Comparison of ENCODE assay signal across 1 cellular context in genomic region chr1:11929849-11930248, GRCh38.
TF ChIP-seq lines count a peak whose summit lies in the region.

No MANE protein-coding gene starts in this region.

TF ChIP-seq in HepG2, 621 proteins besides CTCF, POLR2A, EP300 and RAD21 (continued from another document):
- TF ChIP-seq ARID5B (CRISPR knock-in tag; IDR thresholded peaks at IDR 0.05), result peak; percentile 47; the same call in 1 of the 2 replicates
- TF ChIP-seq CREM (IDR thresholded peaks at IDR 0.05), result 0 out of 2 replicates have a peak, but pooled peaks have one; percentile 7
- no peak for TF ChIP-seq CREM (CRISPR knock-in tag; IDR thresholded peaks at IDR 0.05)
- TF ChIP-seq ZNF549 (CRISPR knock-in tag; IDR thresholded peaks at IDR 0.05), result no peak
- TF ChIP-seq RCOR2 (CRISPR knock-in tag; IDR thresholded peaks at IDR 0.05), result peak; percentile 67
- TF ChIP-seq ZNF687 (CRISPR knock-in tag; IDR thresholded peaks at IDR 0.05), result peak; percentile 27; the same call in 1 of the 2 replicates
- TF ChIP-seq ZGPAT (CRISPR knock-in tag; IDR thresholded peaks at IDR 0.05), result 0 out of 2 replicates have a peak, but pooled peaks have one; percentile 17
- TF ChIP-seq ZNF639 (CRISPR knock-in tag; conservative IDR thresholded peaks at IDR 0.05), result no peak
- no peak for TF ChIP-seq ZNF816 (CRISPR knock-in tag; IDR thresholded peaks at IDR 0.05; ENCODE audit: borderline replicate concordance)
- no peak for TF ChIP-seq ZNF678 (CRISPR knock-in tag; IDR thresholded peaks at IDR 0.05)
- no peak for TF ChIP-seq SNAI1 (CRISPR knock-in tag; IDR thresholded peaks at IDR 0.05; ENCODE audit: borderline replicate concordance)
- no peak for TF ChIP-seq PREB (CRISPR knock-in tag; IDR thresholded peaks at IDR 0.05)
- TF ChIP-seq TEAD2 (CRISPR knock-in tag; IDR thresholded peaks at IDR 0.05), result no peak
- TF ChIP-seq YEATS2 (CRISPR knock-in tag; IDR thresholded peaks at IDR 0.05; ENCODE audit: borderline replicate concordance), result peak; percentile 17; the same call in 1 of the 2 replicates
- no peak for TF ChIP-seq ATF7 (IDR thresholded peaks at IDR 0.05)
- TF ChIP-seq ATF7 (CRISPR knock-in tag; IDR thresholded peaks at IDR 0.05), result no peak
- no peak for TF ChIP-seq SYNCRIP (IDR thresholded peaks at IDR 0.05; ENCODE audit: insufficient read depth, low read depth, low read length)
- TF ChIP-seq NR2C2 (CRISPR knock-in tag; IDR thresholded peaks at IDR 0.05; ENCODE audit: borderline replicate concordance), result no peak
- no peak for TF ChIP-seq MAF1 (CRISPR knock-in tag; IDR thresholded peaks at IDR 0.05; ENCODE audit: borderline replicate concordance)
- no peak for TF ChIP-seq ATF1 (CRISPR knock-in tag; IDR thresholded peaks at IDR 0.05)
- no peak for TF ChIP-seq NKX3-1 (CRISPR knock-in tag; IDR thresholded peaks at IDR 0.05)
- TF ChIP-seq ZBTB34 (CRISPR knock-in tag; IDR thresholded peaks at IDR 0.05), result no peak
- TF ChIP-seq ATF3 (CRISPR knock-in tag; IDR thresholded peaks at IDR 0.05), result no peak
- TF ChIP-seq TOE1 (CRISPR knock-in tag; IDR thresholded peaks at IDR 0.05), result no peak
- TF ChIP-seq E2F1 (CRISPR knock-in tag; IDR thresholded peaks at IDR 0.05), result no peak
- TF ChIP-seq SP1 (IDR thresholded peaks at IDR 0.05), result no peak
- TF ChIP-seq SP1 (CRISPR knock-in tag; IDR thresholded peaks at IDR 0.05), result no peak
- no peak for TF ChIP-seq CREBL2 (CRISPR knock-in tag; IDR thresholded peaks at IDR 0.05; ENCODE audit: borderline replicate concordance)
- no peak for TF ChIP-seq IRX3 (CRISPR knock-in tag; IDR thresholded peaks at IDR 0.05; ENCODE audit: borderline replicate concordance, low read depth)
- TF ChIP-seq UBTF (CRISPR knock-in tag; IDR thresholded peaks at IDR 0.05), result no peak
- no peak for TF ChIP-seq CSRNP1 (CRISPR knock-in tag; IDR thresholded peaks at IDR 0.05)
- no peak for TF ChIP-seq E2F2 (CRISPR knock-in tag; IDR thresholded peaks at IDR 0.05; ENCODE audit: borderline replicate concordance)
